ENCODE assay signal across 1 cellular context in the genomic region with DNA sequence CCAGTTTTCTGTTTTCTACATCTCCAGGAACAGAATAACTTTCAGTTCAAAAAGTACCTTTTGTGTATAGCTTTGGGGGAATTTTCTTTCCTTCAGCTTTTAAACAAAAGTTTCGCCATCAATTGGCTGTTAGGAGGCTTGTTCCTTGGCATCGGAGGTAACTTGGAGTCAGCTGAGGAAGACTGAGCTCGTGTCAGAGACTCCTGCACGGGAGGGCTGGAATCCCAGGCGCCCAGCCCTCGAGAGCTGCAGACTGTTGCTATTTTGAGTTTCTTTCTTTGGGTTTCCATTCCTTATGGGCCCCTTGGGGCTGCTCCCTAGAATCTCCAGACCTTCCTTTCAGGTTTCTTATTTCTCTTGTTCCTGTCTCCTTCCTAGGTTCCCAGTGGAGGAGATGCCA.
TF ChIP-seq lines count a peak whose summit lies in the region.

No MANE protein-coding gene starts in this region.

TF ChIP-seq in HepG2, 621 proteins besides CTCF, POLR2A, EP300 and RAD21:
- no peak for TF ChIP-seq ZNF577 (CRISPR knock-in tag; IDR thresholded peaks at IDR 0.05; ENCODE audit: borderline replicate concordance, low read depth)
- TF ChIP-seq SOX13 (IDR thresholded peaks at IDR 0.05), result no peak
- TF ChIP-seq SOX13 (CRISPR knock-in tag; conservative IDR thresholded peaks at IDR 0.05 in 1 of 2, IDR thresholded peaks at IDR 0.05 in 1 of 2), result no peak
- no peak for TF ChIP-seq ELF1 (CRISPR knock-in tag; IDR thresholded peaks at IDR 0.05)
- TF ChIP-seq ZNF772 (CRISPR knock-in tag; IDR thresholded peaks at IDR 0.05), result no peak
- TF ChIP-seq CHCHD3 (CRISPR knock-in tag; IDR thresholded peaks at IDR 0.05), result no peak
- no peak for TF ChIP-seq KAT8 (CRISPR knock-in tag; IDR thresholded peaks at IDR 0.05)
- no peak for TF ChIP-seq ZFAT (CRISPR knock-in tag; conservative IDR thresholded peaks at IDR 0.05)
- TF ChIP-seq, protein P1, sequence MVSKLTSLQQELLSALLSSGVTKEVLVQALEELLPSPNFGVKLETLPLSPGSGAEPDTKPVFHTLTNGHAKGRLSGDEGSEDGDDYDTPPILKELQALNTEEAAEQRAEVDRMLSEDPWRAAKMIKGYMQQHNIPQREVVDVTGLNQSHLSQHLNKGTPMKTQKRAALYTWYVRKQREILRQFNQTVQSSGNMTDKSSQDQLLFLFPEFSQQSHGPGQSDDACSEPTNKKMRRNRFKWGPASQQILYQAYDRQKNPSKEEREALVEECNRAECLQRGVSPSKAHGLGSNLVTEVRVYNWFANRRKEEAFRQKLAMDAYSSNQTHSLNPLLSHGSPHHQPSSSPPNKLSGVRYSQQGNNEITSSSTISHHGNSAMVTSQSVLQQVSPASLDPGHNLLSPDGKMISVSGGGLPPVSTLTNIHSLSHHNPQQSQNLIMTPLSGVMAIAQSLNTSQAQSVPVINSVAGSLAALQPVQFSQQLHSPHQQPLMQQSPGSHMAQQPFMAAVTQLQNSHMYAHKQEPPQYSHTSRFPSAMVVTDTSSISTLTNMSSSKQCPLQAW (CRISPR knock-in tag; IDR thresholded peaks at IDR 0.05), result no peak
- no peak for TF ChIP-seq TP53 (CRISPR knock-in tag; conservative IDR thresholded peaks at IDR 0.05)
- no peak for TF ChIP-seq PRPF4 (IDR thresholded peaks at IDR 0.05; ENCODE audit: low read depth, low read length, poor library complexity, severe bottlenecking)
- TF ChIP-seq ZNF282 (IDR thresholded peaks at IDR 0.05; ENCODE audit: partially characterized antibody), result no peak
- TF ChIP-seq, protein P2, sequence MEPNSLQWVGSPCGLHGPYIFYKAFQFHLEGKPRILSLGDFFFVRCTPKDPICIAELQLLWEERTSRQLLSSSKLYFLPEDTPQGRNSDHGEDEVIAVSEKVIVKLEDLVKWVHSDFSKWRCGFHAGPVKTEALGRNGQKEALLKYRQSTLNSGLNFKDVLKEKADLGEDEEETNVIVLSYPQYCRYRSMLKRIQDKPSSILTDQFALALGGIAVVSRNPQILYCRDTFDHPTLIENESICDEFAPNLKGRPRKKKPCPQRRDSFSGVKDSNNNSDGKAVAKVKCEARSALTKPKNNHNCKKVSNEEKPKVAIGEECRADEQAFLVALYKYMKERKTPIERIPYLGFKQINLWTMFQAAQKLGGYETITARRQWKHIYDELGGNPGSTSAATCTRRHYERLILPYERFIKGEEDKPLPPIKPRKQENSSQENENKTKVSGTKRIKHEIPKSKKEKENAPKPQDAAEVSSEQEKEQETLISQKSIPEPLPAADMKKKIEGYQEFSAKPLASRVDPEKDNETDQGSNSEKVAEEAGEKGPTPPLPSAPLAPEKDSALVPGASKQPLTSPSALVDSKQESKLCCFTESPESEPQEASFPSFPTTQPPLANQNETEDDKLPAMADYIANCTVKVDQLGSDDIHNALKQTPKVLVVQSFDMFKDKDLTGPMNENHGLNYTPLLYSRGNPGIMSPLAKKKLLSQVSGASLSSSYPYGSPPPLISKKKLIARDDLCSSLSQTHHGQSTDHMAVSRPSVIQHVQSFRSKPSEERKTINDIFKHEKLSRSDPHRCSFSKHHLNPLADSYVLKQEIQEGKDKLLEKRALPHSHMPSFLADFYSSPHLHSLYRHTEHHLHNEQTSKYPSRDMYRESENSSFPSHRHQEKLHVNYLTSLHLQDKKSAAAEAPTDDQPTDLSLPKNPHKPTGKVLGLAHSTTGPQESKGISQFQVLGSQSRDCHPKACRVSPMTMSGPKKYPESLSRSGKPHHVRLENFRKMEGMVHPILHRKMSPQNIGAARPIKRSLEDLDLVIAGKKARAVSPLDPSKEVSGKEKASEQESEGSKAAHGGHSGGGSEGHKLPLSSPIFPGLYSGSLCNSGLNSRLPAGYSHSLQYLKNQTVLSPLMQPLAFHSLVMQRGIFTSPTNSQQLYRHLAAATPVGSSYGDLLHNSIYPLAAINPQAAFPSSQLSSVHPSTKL (CRISPR knock-in tag; IDR thresholded peaks at IDR 0.05), result no peak
